ENCODE assay signal across 1 cellular context in the genomic region with DNA sequence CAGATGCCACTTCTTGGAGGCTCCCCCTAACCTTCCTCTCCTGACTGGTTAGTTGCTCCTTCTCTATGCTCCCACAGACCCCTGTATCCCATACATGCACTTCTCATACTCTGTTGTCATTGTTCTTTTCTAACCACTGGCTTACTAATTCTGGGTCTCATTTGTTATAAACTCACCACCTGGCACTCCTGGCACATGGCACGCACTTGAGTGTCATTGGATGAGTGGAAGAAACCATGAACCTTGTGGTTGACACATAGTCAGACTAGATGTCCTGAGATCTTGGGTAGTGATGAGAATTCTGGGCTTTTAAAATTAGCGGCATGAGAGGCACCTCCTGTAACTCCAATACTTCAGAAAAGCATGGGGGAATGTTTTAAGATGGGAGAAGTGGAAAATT.
TF ChIP-seq lines count a peak whose summit lies in the region.

No MANE protein-coding gene starts in this region.

TF ChIP-seq in WTC11, 78 proteins besides CTCF, POLR2A, EP300 and RAD21 (continued from another document):
- TF ChIP-seq, protein P1, sequence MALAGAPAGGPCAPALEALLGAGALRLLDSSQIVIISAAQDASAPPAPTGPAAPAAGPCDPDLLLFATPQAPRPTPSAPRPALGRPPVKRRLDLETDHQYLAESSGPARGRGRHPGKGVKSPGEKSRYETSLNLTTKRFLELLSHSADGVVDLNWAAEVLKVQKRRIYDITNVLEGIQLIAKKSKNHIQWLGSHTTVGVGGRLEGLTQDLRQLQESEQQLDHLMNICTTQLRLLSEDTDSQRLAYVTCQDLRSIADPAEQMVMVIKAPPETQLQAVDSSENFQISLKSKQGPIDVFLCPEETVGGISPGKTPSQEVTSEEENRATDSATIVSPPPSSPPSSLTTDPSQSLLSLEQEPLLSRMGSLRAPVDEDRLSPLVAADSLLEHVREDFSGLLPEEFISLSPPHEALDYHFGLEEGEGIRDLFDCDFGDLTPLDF (CRISPR knock-in tag; IDR thresholded peaks at IDR 0.05): no peak
- TF ChIP-seq TEAD1 (CRISPR knock-in tag; IDR thresholded peaks at IDR 0.05) (no peak), ZNF138 (CRISPR knock-in tag; conservative IDR thresholded peaks at IDR 0.05) (no peak), NFATC4 (CRISPR knock-in tag; IDR thresholded peaks at IDR 0.05) (no peak), TP53 (CRISPR knock-in tag; IDR thresholded peaks at IDR 0.05) (no peak), ZBTB21 (CRISPR knock-in tag; IDR thresholded peaks at IDR 0.05; ENCODE audit: borderline replicate concordance) (no peak), ZNF396 (CRISPR knock-in tag; IDR thresholded peaks at IDR 0.05; ENCODE audit: borderline replicate concordance) (no peak), NFYB (CRISPR knock-in tag; conservative IDR thresholded peaks at IDR 0.05; ENCODE audit: low read depth) (no peak), JUN (CRISPR knock-in tag; IDR thresholded peaks at IDR 0.05) (no peak)
TF ChIP-seq in WTC11: peak in this region for 0.
